ENCODE assay signal across 15 cellular contexts in the genomic region with DNA sequence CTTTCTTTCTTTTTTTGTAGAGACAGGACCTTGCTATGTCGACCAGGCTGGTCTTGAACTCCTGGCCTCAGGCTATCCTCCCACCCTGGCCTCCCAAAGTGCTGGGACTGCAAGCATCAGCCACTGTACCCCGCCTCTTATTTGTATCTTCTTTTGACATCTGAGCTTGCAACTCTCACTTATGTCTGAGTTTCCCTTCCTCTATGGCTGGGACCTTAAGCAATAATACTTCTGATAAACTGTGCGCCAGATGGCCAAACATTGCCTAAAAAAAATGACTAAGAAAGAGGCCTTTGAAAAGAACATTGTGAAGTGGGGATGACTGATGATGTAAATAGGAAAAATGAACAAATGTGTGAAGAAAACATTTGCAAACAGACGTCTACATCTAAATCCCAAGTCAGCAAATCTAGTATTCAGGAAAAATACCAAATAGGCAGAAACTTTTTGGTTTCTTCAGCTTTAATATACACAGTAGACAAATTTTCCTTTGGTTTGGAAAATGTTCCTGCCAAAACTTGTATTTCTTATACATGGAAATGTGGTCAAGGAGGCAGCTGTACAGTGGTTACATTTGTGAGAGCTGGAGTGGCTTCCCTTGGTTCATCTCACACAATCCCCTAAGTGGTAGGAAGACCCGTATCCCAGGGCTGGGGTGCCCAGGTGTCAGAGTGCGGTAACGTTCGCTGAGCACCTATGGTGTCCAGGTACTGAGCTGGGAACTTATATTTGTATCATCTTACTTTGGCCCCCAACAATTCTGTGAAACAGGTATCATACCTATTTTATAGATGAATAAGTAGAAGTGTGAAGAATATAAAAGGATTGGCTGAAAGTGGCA. TPM values are rescaled to one million over a fixed set of nuclear protein-coding genes. Genes with fewer than 3 reads are reported as not detected.
DNase-seq lines count a peak whose midpoint lies in the region; ATAC-seq, FAIRE-seq and TF ChIP-seq lines count a peak whose summit lies in the region.
"Had no signal": no experiment of that assay in that cellular context is flagged by ENCODE, and none has a peak within 500 bp of the region (broad histone marks: within the 10 kb centered on the region; RNA-seq: fewer than 3 reads in every experiment).

No MANE protein-coding gene starts in this region.

- H3K36me3 ChIP-seq in OCI-LY3 (replicated peaks; ENCODE audit: low read depth, low read length) = no peaks in the 10 kb centered on the region
- H3K36me3 ChIP-seq in heart left ventricle = no peaks in the 10 kb centered on the region
- H3K36me3 ChIP-seq: neural progenitor cell had no signal

- peak overlapping the region; percentile 32 for H3K4me2 ChIP-seq in OCI-LY3 (ENCODE audit: low read length)
- H3K4me2 ChIP-seq: neural progenitor cell, smooth muscle cell had no signal

- no peaks in the 10 kb centered on the region for H3K27me3 Mint-ChIP-seq in IgD-negative memory B cell

- intact Hi-C loops in heart left ventricle (cut with DNase I) = no loop called here

- 67 to 79% (median 75%) methylated on average over 8 of the region's 8 CpGs for WGBS in heart left ventricle, 4 donors

- H3K9me3 Mint-ChIP-seq in IgD-negative memory B cell = no peaks in the 10 kb centered on the region
- H3K9me3 Mint-ChIP-seq: activated CD4-positive, alpha-beta memory T cell treated with anti-CD3 and anti-CD28 coated beads, Interleukin-2, amount 10 ng/mL, durations not matched to agents 7 days and 5 days; neural progenitor cell had no signal

- 0 out of 2 replicates have a peak overlapping the region, but pooled peaks have one; percentile 9 for H3K4me3 ChIP-seq in OCI-LY3 (ENCODE audit: low read length)
- no peak overlapping the region for H3K4me3 ChIP-seq in heart left ventricle
- H3K4me3 ChIP-seq: lung, neural progenitor cell, smooth muscle cell, testis had no signal

- H3K27me3 ChIP-seq in OCI-LY3 (ENCODE audit: low read depth, low read length) (no peaks in the 10 kb centered on the region), heart left ventricle (no peaks in the 10 kb centered on the region)
- H3K27me3 ChIP-seq: neural progenitor cell, testis had no signal

- H3K4me3 Mint-ChIP-seq in IgD-negative memory B cell = peak overlapping the region in 1 of 4 donors; percentile 11
- H3K4me3 Mint-ChIP-seq: activated CD4-positive, alpha-beta memory T cell treated with anti-CD3 and anti-CD28 coated beads, Interleukin-2, amount 10 ng/mL, durations not matched to agents 7 days and 5 days; neural progenitor cell had no signal

- peak overlapping the region; percentile 33 for H3K9ac ChIP-seq in OCI-LY3 (ENCODE audit: low read length)
- H3K9ac ChIP-seq: neural progenitor cell had no signal

- H3K9me3 ChIP-seq in OCI-LY3 (ENCODE audit: insufficient read depth, low read length) (no peaks in the 10 kb centered on the region), heart left ventricle (no peaks in the 10 kb centered on the region)
- H3K9me3 ChIP-seq: testis had no signal

- TF ChIP-seq CTCF in OCI-LY3 (IDR thresholded peaks at IDR 0.05; ENCODE audit: low read depth, low read length) = no peak
- TF ChIP-seq CTCF in heart left ventricle (IDR thresholded peaks at IDR 0.05) = no peak

- peak overlapping the region; percentile 73 for H3K27ac ChIP-seq in OCI-LY3 (ENCODE audit: low read length)
- peak overlapping the region in 5 of 12 donors; percentile 19 to 83 (median 30) for H3K27ac ChIP-seq in heart left ventricle
- H3K27ac ChIP-seq: neural progenitor cell, testis had no signal

- H3K79me2 ChIP-seq in OCI-LY3 (ENCODE audit: low read length) = 0 out of 2 replicates have a peak, but pooled peaks cover 2% of the 10 kb centered on the region

- H3K4me1 Mint-ChIP-seq in IgD-negative memory B cell = peaks cover 21 to 30% (median 29%) of the 10 kb centered on the region in 3 donors

- DNase-seq in heart left ventricle = no peak
- peak; percentile 29 for DNase-seq in superior temporal gyrus (ENCODE audit: extremely low spot score)
- DNase-seq in GM19239 (ENCODE audit: insufficient read length, low spot score) = no peak
- DNase-seq in stimulated activated CD4-positive, alpha-beta T cell treated with anti-CD3 and anti-CD28 coated beads, Interleukin-2, amount 100 ng/mL, for 48 hours = no peak
- DNase-seq: activated CD4-positive, alpha-beta memory T cell treated with anti-CD3 and anti-CD28 coated beads, Interleukin-2, amount 10 ng/mL, durations not matched to agents 7 days and 5 days; activated naive CD4-positive, alpha-beta T cell treated with Interleukin-2 at 50 U/mL for 16 hours; testis had no signal

- FAIRE-seq in GM19239 (lab: Jason Lieb, UNC) = no peak
- FAIRE-seq: bronchial epithelial cell, RCC 7860 had no signal

- no peak overlapping the region for H2AFZ ChIP-seq in OCI-LY3 (ENCODE audit: low read depth, low read length)
- H2AFZ ChIP-seq: neural progenitor cell had no signal

- ATAC-seq in heart left ventricle (peak in 3 of 4 donors; percentile 37 to 64 (median 40)), GM18909 (IDR thresholded peaks at IDR 0.05; ENCODE audit: poor library complexity, unreplicated experiment) (no peak)

- H3K36me3 Mint-ChIP-seq in IgD-negative memory B cell = no peaks in the 10 kb centered on the region
- H3K36me3 Mint-ChIP-seq: neural progenitor cell had no signal

- H3K4me1 ChIP-seq in OCI-LY3 (ENCODE audit: low read length) (peaks cover 58% of the 10 kb centered on the region), heart left ventricle (peaks cover 0 to 31% (median 2%) of the 10 kb centered on the region in 12 donors)
- H3K4me1 ChIP-seq: neural progenitor cell, testis had no signal

- peak overlapping the region; percentile 5 to 31 (median 13) for H3K27ac Mint-ChIP-seq in IgD-negative memory B cell
- H3K27ac Mint-ChIP-seq: activated CD4-positive, alpha-beta memory T cell treated with anti-CD3 and anti-CD28 coated beads, Interleukin-2, amount 10 ng/mL, durations not matched to agents 7 days and 5 days; neural progenitor cell had no signal

- H4K20me1 ChIP-seq in OCI-LY3 (ENCODE audit: insufficient read depth, low read length) = no peaks in the 10 kb centered on the region

- TF ChIP-seq POLR2A in heart left ventricle (IDR thresholded peaks at IDR 0.05) = no peak

RNA-seq across cellular contexts. Expression of a gene that starts 11.6 kb away (rescaled TPM):
- polyA plus RNA-seq in IgD-negative memory B cell = 34.9 TPM
- 100 to 1,000 TPM in 6 of 9 donors, 10 to 100 TPM in 3; 15.7 to 232 (median 121) TPM for total RNA-seq in heart left ventricle
- 10 to 100 TPM; 24.2 to 70.7 TPM for polyA plus RNA-seq in heart left ventricle
